In the genomic region with DNA sequence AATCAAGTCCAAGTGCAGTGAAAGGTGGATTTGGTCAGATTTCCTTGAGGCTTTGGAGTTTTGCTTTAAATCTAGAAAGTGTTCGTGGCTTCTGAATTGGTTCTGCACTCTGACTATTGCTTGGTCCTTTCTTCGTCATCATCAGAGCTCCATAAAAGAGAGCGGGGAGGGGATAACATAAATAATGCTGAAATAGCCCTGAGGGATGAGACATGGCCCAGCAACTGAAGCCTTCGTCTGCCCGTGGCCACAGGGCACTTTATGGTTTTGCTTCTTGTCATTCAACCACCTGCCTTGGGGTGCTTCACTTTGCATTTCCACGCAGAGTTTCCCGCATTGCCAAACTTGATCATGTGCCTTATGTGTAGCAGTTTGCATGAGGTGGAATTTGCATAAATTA, we compare ENCODE assay signal across 28 cellular contexts. TPM values are rescaled to one million over a fixed set of nuclear protein-coding genes. Genes with fewer than 3 reads are reported as not detected.
"Had no signal": no experiment of that assay in that cellular context is flagged by ENCODE, and none has a peak within 500 bp of the region (broad histone marks: within the 10 kb centered on the region; RNA-seq: fewer than 3 reads in every experiment).

No MANE protein-coding gene starts in this region.

- H3K27me3 ChIP-seq: adrenal gland, body of pancreas, breast epithelium had no signal

- DNase-seq: activated CD4-positive, alpha-beta memory T cell treated with anti-CD3 and anti-CD28 coated beads for 36 hours; activated CD4-positive, alpha-beta T cell treated with anti-CD3 and anti-CD28 coated beads for 4 hours; activated CD4-positive, alpha-beta T cell treated with anti-CD3 and anti-CD28 coated beads, Interleukin-2, amount 50 U/mL, for 1 hour; activated CD4-positive, CD25-positive, alpha-beta regulatory T cell treated with anti-CD3 and anti-CD28 coated beads, Interleukin-2, amount 50 U/mL, for 72 hours; activated CD8-positive, alpha-beta memory T cell treated with anti-CD3 and anti-CD28 coated beads, Interleukin-2, amount 50 U/mL, for 4 hours; activated gamma-delta T cell treated with Interleukin-2 at 50 U/mL for 16 hours; activated naive CD4-positive, alpha-beta T cell treated with anti-CD3 and anti-CD28 coated beads for 36 hours; activated T-cell treated with anti-CD3 and anti-CD28 coated beads for 4 hours; activated T-cell treated with anti-CD3 and anti-CD28 coated beads, Interleukin-2, amount 50 U/mL, for 4 hours; adrenal gland; body of pancreas; NCI-H1048; NCI-H1105 treated with DMSO at 0.1 percent for 48 hours; NCI-H1436; NCI-H1694; NCI-H1930; NCI-H2081 treated with DMSO at 0.1 percent for 48 hours; NCI-H345; NCI-H524 treated with DMSO at 0.1 percent for 48 hours; RPMI8226; SHP77 treated with DMSO at 0.1 percent for 48 hours; SK-N-SH had no signal

- H3K9me3 ChIP-seq: adrenal gland, body of pancreas, breast epithelium, SJSA1, SK-N-SH had no signal

- H3K4me1 ChIP-seq: adrenal gland, body of pancreas, breast epithelium, SJSA1 had no signal

- H3K9ac ChIP-seq: SK-N-SH had no signal

- ATAC-seq: activated naive CD4-positive, alpha-beta T cell treated with anti-CD3 and anti-CD28 coated beads, Interleukin-2, amount 50 U/mL, for 72 hours; activated T-cell treated with anti-CD3 and anti-CD28 coated beads, Interleukin-2, amount 50 U/mL, for 4 hours; body of pancreas; Panc1; WTC11 had no signal

- H3K36me3 ChIP-seq: adrenal gland, breast epithelium, SJSA1 had no signal

- H3K4me2 ChIP-seq: SK-N-SH had no signal

- H3K4me3 ChIP-seq: adrenal gland, body of pancreas, breast epithelium, SJSA1 had no signal

- H3K27ac ChIP-seq: adrenal gland, body of pancreas, breast epithelium, SJSA1 had no signal

RNA-seq across cellular contexts. Expression of a gene that starts 52.6 kb away (rescaled TPM):
- total RNA-seq: activated naive CD4-positive, alpha-beta T cell treated with anti-CD3 and anti-CD28 coated beads for 36 hours; activated T-helper 1 cell treated with anti-CD3 and anti-CD28 coated beads, Interleukin-12 subunit alpha, Interleukin-12 subunit beta, Interleukin-2, Interleukin-4 antibody, amounts not matched to agents 30 ng/mL and 10 ng/mL and 1 ng/mL, durations not matched to agents 14 hours and 24 hours and 36 hours had no signal
